In genomic region chr16:72996291-72997062, GRCh38 we compare ENCODE assay signal across 1 cellular context.
TF ChIP-seq lines count a peak whose summit lies in the region.

No MANE protein-coding gene starts in this region.

TF ChIP-seq in A549, 52 proteins besides CTCF, POLR2A, EP300 and RAD21 (continued from another document):
- TF ChIP-seq, protein P1, sequence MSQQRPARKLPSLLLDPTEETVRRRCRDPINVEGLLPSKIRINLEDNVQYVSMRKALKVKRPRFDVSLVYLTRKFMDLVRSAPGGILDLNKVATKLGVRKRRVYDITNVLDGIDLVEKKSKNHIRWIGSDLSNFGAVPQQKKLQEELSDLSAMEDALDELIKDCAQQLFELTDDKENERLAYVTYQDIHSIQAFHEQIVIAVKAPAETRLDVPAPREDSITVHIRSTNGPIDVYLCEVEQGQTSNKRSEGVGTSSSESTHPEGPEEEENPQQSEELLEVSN (IDR thresholded peaks at IDR 0.05; ENCODE audit: borderline replicate concordance, low read depth), result no peak
- TF ChIP-seq USF2 (IDR thresholded peaks at IDR 0.05) (no peak), KDM1A (IDR thresholded peaks at IDR 0.05; ENCODE audit: low read depth) (no peak), ZC3H11A (IDR thresholded peaks at IDR 0.05) (no peak)
